In genomic region chr6:47631248-47632196, GRCh38 we compare ENCODE assay signal across 9 cellular contexts.
DNase-seq lines count a peak whose midpoint lies in the region; ATAC-seq and TF ChIP-seq lines count a peak whose summit lies in the region.
"Had no signal": no experiment of that assay in that cellular context is flagged by ENCODE, and none has a peak within 500 bp of the region (broad histone marks: within the 10 kb centered on the region; RNA-seq: fewer than 3 reads in every experiment).

No MANE protein-coding gene starts in this region.

- peaks cover 3% of the 10 kb centered on the region for H3K9me3 Mint-ChIP-seq in neural progenitor cell

- peak; percentile 71 for TF ChIP-seq CTCF in neural progenitor cell (IDR thresholded peaks at IDR 0.05)

- H3K4me1 Mint-ChIP-seq in T-helper 17 cell (peaks cover 10% of the 10 kb centered on the region), neural progenitor cell (peaks cover 18% of the 10 kb centered on the region)

- H3K27me3 Mint-ChIP-seq in T-helper 17 cell (no peaks in the 10 kb centered on the region), neural progenitor cell (ENCODE audit: insufficient read depth, low read depth) (peaks cover 2% of the 10 kb centered on the region)

- H3K4me1 ChIP-seq in neural progenitor cell = peaks cover 10% of the 10 kb centered on the region
- H3K4me1 ChIP-seq: BLaER1 treated with 17β-estradiol and CSF1 and Interleukin-3, amounts not matched to agents 10 nM and 100 nM had no signal

- H3K4me3 Mint-ChIP-seq in T-helper 17 cell = no peak overlapping the region
- no peak overlapping the region for H3K4me3 Mint-ChIP-seq in neural progenitor cell

- peak; percentile 62 for ATAC-seq in T-helper 17 cell

- H3K36me3 Mint-ChIP-seq in T-helper 17 cell (ENCODE audit: low read depth) (no peaks in the 10 kb centered on the region), neural progenitor cell (peaks cover 2% of the 10 kb centered on the region)

- no peak overlapping the region for H3K4me3 ChIP-seq in neural progenitor cell
- H3K4me3 ChIP-seq: BLaER1 treated with 17β-estradiol and CSF1 and Interleukin-3, amounts not matched to agents 10 nM and 100 nM had no signal

- peak overlapping the region; percentile 26 for H2AFZ ChIP-seq in neural progenitor cell (replicated peaks)

- H3K79me2 ChIP-seq in neural progenitor cell (ENCODE audit: low read depth) = no peaks in the 10 kb centered on the region

- H4K20me1 ChIP-seq in neural progenitor cell (ENCODE audit: low read depth) = no peaks in the 10 kb centered on the region
- H4K20me1 ChIP-seq: BLaER1 treated with 17β-estradiol and CSF1 and Interleukin-3, amounts not matched to agents 10 nM and 100 nM had no signal

- H3K9ac ChIP-seq in neural progenitor cell = no peak overlapping the region

- H3K27ac Mint-ChIP-seq in T-helper 17 cell (peak overlapping the region; percentile 51), neural progenitor cell (no peak overlapping the region)

- no peak overlapping the region for H3K4me2 ChIP-seq in neural progenitor cell
- H3K4me2 ChIP-seq: BLaER1 treated with 17β-estradiol and CSF1 and Interleukin-3, amounts not matched to agents 10 nM and 100 nM had no signal

- peak; percentile 50 to 67 for DNase-seq in NCI-H2081 (lab: John Stamatoyannopoulos, UW)
- no peak for DNase-seq in NCI-H2081 treated with DMSO at 0.1 percent for 48 hours (lab: John Stamatoyannopoulos, UW)
- peak; percentile 52 for DNase-seq in H4 (ENCODE audit: low spot score)
- DNase-seq in NCI-H1048 (lab: John Stamatoyannopoulos, UW) = peak; percentile 1
- no peak for DNase-seq in T-helper 17 cell
- DNase-seq in fibroblast of gingiva (ENCODE audit: low read depth) = peak; percentile 29
- peak; percentile 50 for DNase-seq in neural progenitor cell (ENCODE audit: low spot score)
- no peak for DNase-seq in activated effector memory CD4-positive, alpha-beta T cell treated with Interleukin-2 at 50 U/mL for 16 hours

- H3K27me3 ChIP-seq in neural progenitor cell = no peaks in the 10 kb centered on the region
- H3K27me3 ChIP-seq: BLaER1 treated with 17β-estradiol and CSF1 and Interleukin-3, amounts not matched to agents 10 nM and 100 nM had no signal

- no peaks in the 10 kb centered on the region for H3K36me3 ChIP-seq in neural progenitor cell

- H3K27ac ChIP-seq in neural progenitor cell = no peak overlapping the region
- H3K27ac ChIP-seq: BLaER1 treated with 17β-estradiol and CSF1 and Interleukin-3, amounts not matched to agents 10 nM and 100 nM had no signal

- peaks cover 22% of the 10 kb centered on the region for H3F3A ChIP-seq in neural progenitor cell (ENCODE audit: low read depth)

- H3K9me3 ChIP-seq in T-helper 17 cell (ENCODE audit: control insufficient read depth, low read length, poor library complexity, severe bottlenecking) (no peaks in the 10 kb centered on the region), neural progenitor cell (ENCODE audit: low read depth) (no peaks in the 10 kb centered on the region)
- H3K9me3 ChIP-seq: BLaER1 treated with 17β-estradiol and CSF1 and Interleukin-3, amounts not matched to agents 10 nM and 100 nM had no signal

Comparison
In these comparisons a context has a peak if more than half of its experiments do, and no peak if none do; other contexts are left out.
1. DNase-seq: peak in NCI-H2081 (2 of 2), H4 (single experiment), NCI-H1048 (single experiment), fibroblast of gingiva (single experiment) and neural progenitor cell (single experiment); none in NCI-H2081 treated with DMSO at 0.1 percent for 48 hours (single experiment), T-helper 17 cell (0 of 3) and activated effector memory CD4-positive, alpha-beta T cell treated with Interleukin-2 at 50 U/mL for 16 hours (single experiment).